8 cellular contexts compared by ENCODE assay signal in genomic region chr21:42219606-42220137, GRCh38. TPM values are rescaled to one million over a fixed set of nuclear protein-coding genes. Genes with fewer than 3 reads are reported as not detected.
DNase-seq lines count a peak whose midpoint lies in the region; ATAC-seq and TF ChIP-seq lines count a peak whose summit lies in the region.

No MANE protein-coding gene starts in this region.

- intact Hi-C loops in dorsolateral prefrontal cortex (cut with DNase I), result loop anchor here (2.0 to 5.0 kb wide), 5 partner anchors 15 to 49 kb away; no protein-coding TSS in a partner anchor

- no peak for TF ChIP-seq POLR2A in GM18505 (IDR thresholded peaks at IDR 0.05; ENCODE audit: borderline replicate concordance, extremely low read depth, insufficient read depth, insufficient read length)

- DNase-seq in AG04450 (ENCODE audit: low read depth, low spot score), result no peak
- peak; percentile 51 for DNase-seq in RPMI8226
- peak in 5 of 10 donors; percentile 9 to 67 (median 42) for DNase-seq in dorsolateral prefrontal cortex
- peak in 1 of 2 donors; percentile 58 for DNase-seq in memory B cell (ENCODE audit: low spot score in 2 of 2)
- DNase-seq in type B pancreatic cell (ENCODE audit: extremely low spot score, unreplicated experiment), result no peak
- DNase-seq in NCI-H1105 (lab: John Stamatoyannopoulos, UW), result no peak

- CTCF ChIA-PET in AG04450 (lab: Charles Lee), result interaction anchor here (0.6 kb wide), 1 partner anchor 9 kb away, joined by 5 read pairs; no protein-coding TSS in a partner anchor

- peak; percentile 4 for ATAC-seq in GM18505 (IDR thresholded peaks at IDR 0.05; ENCODE audit: unreplicated experiment)
- ATAC-seq in memory B cell (ENCODE audit: low read depth), result peak; percentile 20
- ATAC-seq in HG03045 (IDR thresholded peaks at IDR 0.05; ENCODE audit: unreplicated experiment), result no peak

- H3K27me3 Mint-ChIP-seq in memory B cell (no peaks in the 10 kb centered on the region), type B pancreatic cell (peaks cover 30% of the 10 kb centered on the region)

- H3K4me1 Mint-ChIP-seq in memory B cell, result peaks cover 21% of the 10 kb centered on the region
- H3K4me1 Mint-ChIP-seq in type B pancreatic cell (ENCODE audit: unreplicated experiment), result peaks cover 22% of the 10 kb centered on the region

- TF ChIP-seq CTCF in AG04450 (IDR thresholded peaks at IDR 0.05; ENCODE audit: low read depth, low read length) (no peak), dorsolateral prefrontal cortex (IDR thresholded peaks at IDR 0.05 in 54 of 56, conservative IDR thresholded peaks at IDR 0.05 in 2 of 56; ENCODE audit: low read depth in 1 of 56, partially characterized antibody in 56 of 56) (no peak), type B pancreatic cell (conservative IDR thresholded peaks at IDR 0.05) (no peak)

- H3K4me3 Mint-ChIP-seq in memory B cell (peak overlapping the region; percentile 93), type B pancreatic cell (peak overlapping the region; percentile 91)

- H3K27ac Mint-ChIP-seq in memory B cell (peak overlapping the region; percentile 95), type B pancreatic cell (peak overlapping the region; percentile 84)

- H3K27ac ChIP-seq in AG04450 (ENCODE audit: low read depth, low read length), result no peak overlapping the region
- peak overlapping the region; percentile 41 to 95 (median 89) for H3K27ac ChIP-seq in dorsolateral prefrontal cortex

- H3K36me3 Mint-ChIP-seq in memory B cell, result peaks cover 10% of the 10 kb centered on the region
- H3K36me3 Mint-ChIP-seq in type B pancreatic cell, result no peaks in the 10 kb centered on the region

- peaks cover 6% of the 10 kb centered on the region; the same call in 1 of the 2 replicates for H3K9me3 ChIP-seq in AG04450 (ENCODE audit: control insufficient read depth, insufficient read depth, low read length)

- peak overlapping the region; percentile 55 for H3K4me3 ChIP-seq in AG04450 (ENCODE audit: low read depth, low read length)
- peak overlapping the region; percentile 63 to 95 (median 85) for H3K4me3 ChIP-seq in dorsolateral prefrontal cortex

- H3K9me3 Mint-ChIP-seq in memory B cell (no peaks in the 10 kb centered on the region), type B pancreatic cell (peaks cover 4% of the 10 kb centered on the region)

- POLR2A ChIA-PET in AG04450 (lab: Yijun Ruan, JAX), result no interaction called here

- H3K27me3 ChIP-seq in AG04450 (ENCODE audit: control insufficient read depth, insufficient read depth, low read length), result peaks cover 16% of the 10 kb centered on the region
- H3K27me3 ChIP-seq in dorsolateral prefrontal cortex, result no peaks in the 10 kb centered on the region

RNA-seq across cellular contexts. Expression of gene ABCG1, which starts 0.7 kb away (rescaled TPM):
- 0.67 and 0.71 TPM in 2 replicates for polyA plus RNA-seq in AG04450 (2011; rRNA removed)
- 0.55 and 0.96 TPM in 2 replicates for polyA minus RNA-seq in AG04450 (2011; rRNA and poly(A)+ RNA removed)
- total RNA-seq in dorsolateral prefrontal cortex, result 10 to 100 TPM; 23.5 to 64.8 (median 43.0) TPM
- 6.2 and 8.4 TPM in 2 replicates for total RNA-seq in type B pancreatic cell (ENCODE audit: low replicate concordance)
